ENCODE assay signal across 25 cellular contexts in genomic region chr2:107663632-107664031, GRCh38.
"Had no signal": no experiment of that assay in that cellular context is flagged by ENCODE, and none has a peak within 500 bp of the region (broad histone marks: within the 10 kb centered on the region; RNA-seq: fewer than 3 reads in every experiment).

No MANE protein-coding gene starts in this region.

- H3K36me3 Mint-ChIP-seq: activated CD4-positive, alpha-beta memory T cell treated with anti-CD3 and anti-CD28 coated beads for 36 hours; activated CD8-positive, alpha-beta memory T cell treated with anti-CD3 and anti-CD28 coated beads, Interleukin-2, amount 10 ng/mL, durations not matched to agents 7 days and 5 days; stimulated activated effector memory CD8-positive, alpha-beta T cell treated with anti-CD3 and anti-CD28 coated beads, Interleukin-12 subunit alpha, Interleukin-12 subunit beta, amount 100 ng/mL, for 72 hours; type B pancreatic cell; WTC11 had no signal

- H3K27me3 ChIP-seq: brain microvascular endothelial cell, colonic mucosa, left lung, sigmoid colon, testis had no signal

- DNase-seq: activated CD4-positive, alpha-beta memory T cell treated with anti-CD3 and anti-CD28 coated beads for 36 hours; activated CD4-positive, alpha-beta T cell treated with anti-CD3 and anti-CD28 coated beads for 36 hours; activated CD8-positive, alpha-beta memory T cell treated with anti-CD3 and anti-CD28 coated beads, Interleukin-2, amount 10 ng/mL, durations not matched to agents 7 days and 5 days; activated naive CD4-positive, alpha-beta T cell treated with anti-CD3 and anti-CD28 coated beads for 36 hours; activated naive CD8-positive, alpha-beta T cell treated with anti-CD3 and anti-CD28 coated beads, Interleukin-2, amount 50 U/mL, for 24 hours; activated T-cell treated with anti-CD3 and anti-CD28 coated beads, Interleukin-2, amount 50 U/mL, for 24 hours; anterior cingulate cortex; brain microvascular endothelial cell; colonic mucosa; foreskin melanocyte; glutamatergic neuron; hypothalamus; left lung; midbrain; nephron progenitor cell; nucleus accumbens; posterior cingulate gyrus; sigmoid colon; stimulated activated CD4-positive, alpha-beta T cell treated with anti-CD3 and anti-CD28 coated beads, Interleukin-4, amount 100 ng/mL, for 24 hours; testis had no signal

- H3K4me3 ChIP-seq: colonic mucosa, left lung, sigmoid colon, testis had no signal

- H3K36me3 ChIP-seq: brain microvascular endothelial cell, colonic mucosa, left lung, sigmoid colon had no signal

- H3K27me3 Mint-ChIP-seq: activated CD4-positive, alpha-beta memory T cell treated with anti-CD3 and anti-CD28 coated beads for 36 hours; activated CD4-positive, alpha-beta T cell treated with anti-CD3 and anti-CD28 coated beads for 36 hours; activated CD8-positive, alpha-beta memory T cell treated with anti-CD3 and anti-CD28 coated beads, Interleukin-2, amount 10 ng/mL, durations not matched to agents 7 days and 5 days; activated naive CD8-positive, alpha-beta T cell treated with anti-CD3 and anti-CD28 coated beads, Interleukin-2, amount 50 U/mL, for 24 hours; activated T-cell treated with anti-CD3 and anti-CD28 coated beads, Interleukin-2, amount 50 U/mL, for 24 hours; central memory CD8-positive, alpha-beta T cell; type B pancreatic cell had no signal

- H3K27ac ChIP-seq: brain microvascular endothelial cell, colonic mucosa, left lung, sigmoid colon, testis had no signal

- ATAC-seq: activated CD4-positive, alpha-beta T cell treated with anti-CD3 and anti-CD28 coated beads for 36 hours; activated CD8-positive, alpha-beta memory T cell treated with anti-CD3 and anti-CD28 coated beads, Interleukin-2, amount 10 ng/mL, durations not matched to agents 7 days and 5 days; activated naive CD8-positive, alpha-beta T cell treated with anti-CD3 and anti-CD28 coated beads, Interleukin-2, amount 50 U/mL, for 24 hours; left lung; stimulated activated effector memory CD8-positive, alpha-beta T cell treated with anti-CD3 and anti-CD28 coated beads, Interleukin-12 subunit alpha, Interleukin-12 subunit beta, amount 100 ng/mL, for 72 hours; WTC11 had no signal

- H3K4me3 Mint-ChIP-seq: activated CD4-positive, alpha-beta memory T cell treated with anti-CD3 and anti-CD28 coated beads for 36 hours; activated CD4-positive, alpha-beta T cell treated with anti-CD3 and anti-CD28 coated beads for 36 hours; activated CD8-positive, alpha-beta memory T cell treated with anti-CD3 and anti-CD28 coated beads, Interleukin-2, amount 10 ng/mL, durations not matched to agents 7 days and 5 days; activated naive CD4-positive, alpha-beta T cell treated with anti-CD3 and anti-CD28 coated beads for 36 hours; activated naive CD8-positive, alpha-beta T cell treated with anti-CD3 and anti-CD28 coated beads, Interleukin-2, amount 50 U/mL, for 24 hours; activated T-cell treated with anti-CD3 and anti-CD28 coated beads, Interleukin-2, amount 50 U/mL, for 24 hours; central memory CD8-positive, alpha-beta T cell; nephron progenitor cell; stimulated activated effector memory CD8-positive, alpha-beta T cell treated with anti-CD3 and anti-CD28 coated beads, Interleukin-12 subunit alpha, Interleukin-12 subunit beta, amount 100 ng/mL, for 72 hours; type B pancreatic cell; WTC11 had no signal

- H3K4me1 ChIP-seq: colonic mucosa, left lung, sigmoid colon, testis had no signal

- H3K4me1 Mint-ChIP-seq: activated CD4-positive, alpha-beta T cell treated with anti-CD3 and anti-CD28 coated beads for 36 hours; activated CD8-positive, alpha-beta memory T cell treated with anti-CD3 and anti-CD28 coated beads, Interleukin-2, amount 10 ng/mL, durations not matched to agents 7 days and 5 days; activated naive CD8-positive, alpha-beta T cell treated with anti-CD3 and anti-CD28 coated beads, Interleukin-2, amount 50 U/mL, for 24 hours; central memory CD8-positive, alpha-beta T cell; nephron progenitor cell; stimulated activated effector memory CD8-positive, alpha-beta T cell treated with anti-CD3 and anti-CD28 coated beads, Interleukin-12 subunit alpha, Interleukin-12 subunit beta, amount 100 ng/mL, for 72 hours had no signal

- H3K27ac Mint-ChIP-seq: activated CD4-positive, alpha-beta memory T cell treated with anti-CD3 and anti-CD28 coated beads for 36 hours; activated CD4-positive, alpha-beta T cell treated with anti-CD3 and anti-CD28 coated beads for 36 hours; activated CD8-positive, alpha-beta memory T cell treated with anti-CD3 and anti-CD28 coated beads, Interleukin-2, amount 10 ng/mL, durations not matched to agents 7 days and 5 days; activated naive CD4-positive, alpha-beta T cell treated with anti-CD3 and anti-CD28 coated beads for 36 hours; activated naive CD8-positive, alpha-beta T cell treated with anti-CD3 and anti-CD28 coated beads, Interleukin-2, amount 50 U/mL, for 24 hours; activated T-cell treated with anti-CD3 and anti-CD28 coated beads, Interleukin-2, amount 50 U/mL, for 24 hours; activated T-helper 2 cell treated with anti-CD3 and anti-CD28 coated beads, Interferon-gamma antibody, Interleukin-2, Interleukin-4, amounts not matched to agents 10 μg/mL and 5 μg/mL and 100 μg/mL, durations not matched to agents 14 hours and 24 hours and 36 hours; nephron progenitor cell; stimulated activated effector memory CD8-positive, alpha-beta T cell treated with anti-CD3 and anti-CD28 coated beads, Interleukin-12 subunit alpha, Interleukin-12 subunit beta, amount 100 ng/mL, for 72 hours; type B pancreatic cell; WTC11 had no signal

- H3K9me3 Mint-ChIP-seq: activated CD4-positive, alpha-beta memory T cell treated with anti-CD3 and anti-CD28 coated beads for 36 hours; activated naive CD4-positive, alpha-beta T cell treated with anti-CD3 and anti-CD28 coated beads for 36 hours; activated T-cell treated with anti-CD3 and anti-CD28 coated beads, Interleukin-2, amount 50 U/mL, for 24 hours; activated T-helper 2 cell treated with anti-CD3 and anti-CD28 coated beads, Interferon-gamma antibody, Interleukin-2, Interleukin-4, amounts not matched to agents 10 μg/mL and 5 μg/mL and 100 μg/mL, durations not matched to agents 14 hours and 24 hours and 36 hours; type B pancreatic cell had no signal
